In the genomic region with DNA sequence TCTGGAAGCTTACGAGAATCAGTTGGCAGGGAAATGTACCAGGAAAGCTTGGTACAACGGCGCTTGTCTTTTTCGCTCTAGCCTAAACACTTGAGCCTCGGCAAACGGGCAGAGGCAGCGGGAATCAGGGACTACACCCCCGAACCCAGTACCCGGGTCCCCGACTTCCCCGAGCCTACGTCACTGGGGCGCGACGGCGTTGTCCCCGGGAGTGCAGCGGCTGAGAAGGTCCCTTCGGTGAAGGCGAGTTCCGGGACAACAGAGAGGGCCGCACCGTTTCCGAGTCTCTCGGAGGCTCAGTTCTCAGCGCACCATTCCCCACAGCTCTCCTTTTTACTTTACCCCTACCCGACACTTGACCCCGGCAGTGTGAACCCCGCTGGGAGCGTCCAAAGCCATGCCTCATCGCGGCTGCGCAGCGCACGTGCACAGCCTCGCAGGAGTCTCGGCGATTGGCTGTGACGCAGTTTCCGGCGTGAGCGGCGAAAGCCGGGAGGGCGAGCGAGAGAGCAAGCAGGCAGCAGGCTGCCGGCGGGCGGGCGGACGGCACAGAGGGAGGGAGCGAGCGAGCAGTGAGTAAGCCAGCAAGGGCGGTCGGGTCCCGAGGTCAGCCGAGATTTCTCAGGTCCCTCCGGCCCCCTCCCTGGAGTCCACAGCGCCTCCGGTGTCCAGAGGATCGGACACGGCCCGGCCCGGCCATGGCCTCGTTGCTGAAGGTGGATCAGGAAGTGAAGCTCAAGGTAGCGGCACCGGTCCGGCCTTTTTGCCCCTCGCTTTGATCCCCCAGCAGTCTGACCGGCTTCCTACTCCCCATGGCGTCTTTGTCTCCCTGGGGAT, we compare ENCODE assay signal across 1 cellular context.
TF ChIP-seq lines count a peak whose summit lies in the region.

A gene with protein sequence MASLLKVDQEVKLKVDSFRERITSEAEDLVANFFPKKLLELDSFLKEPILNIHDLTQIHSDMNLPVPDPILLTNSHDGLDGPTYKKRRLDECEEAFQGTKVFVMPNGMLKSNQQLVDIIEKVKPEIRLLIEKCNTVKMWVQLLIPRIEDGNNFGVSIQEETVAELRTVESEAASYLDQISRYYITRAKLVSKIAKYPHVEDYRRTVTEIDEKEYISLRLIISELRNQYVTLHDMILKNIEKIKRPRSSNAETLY (plus strand): TSS at position 464 of the 837 bp plus-strand sequence. CDS start 235 bp downstream, at position 699.

TF ChIP-seq in HEK293, 187 proteins besides CTCF, POLR2A, EP300 and RAD21 (continued from another document):
- TF ChIP-seq, protein P1, sequence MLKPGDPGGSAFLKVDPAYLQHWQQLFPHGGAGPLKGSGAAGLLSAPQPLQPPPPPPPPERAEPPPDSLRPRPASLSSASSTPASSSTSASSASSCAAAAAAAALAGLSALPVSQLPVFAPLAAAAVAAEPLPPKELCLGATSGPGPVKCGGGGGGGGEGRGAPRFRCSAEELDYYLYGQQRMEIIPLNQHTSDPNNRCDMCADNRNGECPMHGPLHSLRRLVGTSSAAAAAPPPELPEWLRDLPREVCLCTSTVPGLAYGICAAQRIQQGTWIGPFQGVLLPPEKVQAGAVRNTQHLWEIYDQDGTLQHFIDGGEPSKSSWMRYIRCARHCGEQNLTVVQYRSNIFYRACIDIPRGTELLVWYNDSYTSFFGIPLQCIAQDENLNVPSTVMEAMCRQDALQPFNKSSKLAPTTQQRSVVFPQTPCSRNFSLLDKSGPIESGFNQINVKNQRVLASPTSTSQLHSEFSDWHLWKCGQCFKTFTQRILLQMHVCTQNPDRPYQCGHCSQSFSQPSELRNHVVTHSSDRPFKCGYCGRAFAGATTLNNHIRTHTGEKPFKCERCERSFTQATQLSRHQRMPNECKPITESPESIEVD (tag by site-specific recombination; IDR thresholded peaks at IDR 0.05), result no peak
- TF ChIP-seq ZNF747 (tag by site-specific recombination; IDR thresholded peaks at IDR 0.05) (no peak), ZNF223 (tag by site-specific recombination; IDR thresholded peaks at IDR 0.05) (no peak), ZNF132 (tag by site-specific recombination; IDR thresholded peaks at IDR 0.05; ENCODE audit: borderline replicate concordance) (no peak), ZSCAN30 (tag by site-specific recombination; IDR thresholded peaks at IDR 0.05) (peak; percentile 18), ZNF664 (tag by site-specific recombination; IDR thresholded peaks at IDR 0.05) (no peak; the same call in 1 of the 2 replicates)
- TF ChIP-seq, protein P2, sequence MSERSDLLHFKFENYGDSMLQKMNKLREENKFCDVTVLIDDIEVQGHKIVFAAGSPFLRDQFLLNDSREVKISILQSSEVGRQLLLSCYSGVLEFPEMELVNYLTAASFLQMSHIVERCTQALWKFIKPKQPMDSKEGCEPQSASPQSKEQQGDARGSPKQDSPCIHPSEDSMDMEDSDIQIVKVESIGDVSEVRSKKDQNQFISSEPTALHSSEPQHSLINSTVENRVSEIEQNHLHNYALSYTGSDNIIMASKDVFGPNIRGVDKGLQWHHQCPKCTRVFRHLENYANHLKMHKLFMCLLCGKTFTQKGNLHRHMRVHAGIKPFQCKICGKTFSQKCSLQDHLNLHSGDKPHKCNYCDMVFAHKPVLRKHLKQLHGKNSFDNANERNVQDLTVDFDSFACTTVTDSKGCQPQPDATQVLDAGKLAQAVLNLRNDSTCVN (tag by site-specific recombination; optimal IDR thresholded peaks at IDR 0.05), result peak; percentile 96
